Comparison of ENCODE assay signal across 18 cellular contexts in genomic region chr11:68423481-68423880, GRCh38. TPM values are rescaled to one million over a fixed set of nuclear protein-coding genes. Genes with fewer than 3 reads are reported as not detected.
DNase-seq lines count a peak whose midpoint lies in the region; ATAC-seq and TF ChIP-seq lines count a peak whose summit lies in the region.
"Had no signal": no experiment of that assay in that cellular context is flagged by ENCODE, and none has a peak within 500 bp of the region (broad histone marks: within the 10 kb centered on the region; RNA-seq: fewer than 3 reads in every experiment).

No MANE protein-coding gene starts in this region.

- no peak overlapping the region for H3K27ac Mint-ChIP-seq in natural killer cell
- H3K27ac Mint-ChIP-seq: B cell; CD4-positive, alpha-beta T cell; CD8-positive, alpha-beta T cell had no signal

- peaks cover 3% of the 10 kb centered on the region for H4K20me1 ChIP-seq in osteoblast (ENCODE audit: insufficient read depth, low read length)

- no peak overlapping the region for H3K4me3 Mint-ChIP-seq in natural killer cell
- H3K4me3 Mint-ChIP-seq: B cell; CD4-positive, alpha-beta T cell; CD8-positive, alpha-beta T cell had no signal

- TF ChIP-seq CTCF in osteoblast (IDR thresholded peaks at IDR 0.05; ENCODE audit: extremely low read depth, low read depth, low read length) = no peak
- no peak for TF ChIP-seq CTCF in natural killer cell (IDR thresholded peaks at IDR 0.05)

- no peaks in the 10 kb centered on the region for H3K9me3 ChIP-seq in osteoblast (ENCODE audit: low read depth, low read length)
- H3K9me3 ChIP-seq: Caco-2 had no signal

- H3K79me2 ChIP-seq in osteoblast (ENCODE audit: insufficient read depth, low read length) = no peaks in the 10 kb centered on the region

- H3K27me3 Mint-ChIP-seq in natural killer cell (ENCODE audit: low read depth in 2 of 2) = no peaks in the 10 kb centered on the region
- H3K27me3 Mint-ChIP-seq: B cell; CD4-positive, alpha-beta T cell had no signal

- no peak overlapping the region for H3K4me2 ChIP-seq in osteoblast (ENCODE audit: insufficient read depth, low read length)
- H3K4me2 ChIP-seq: A549; BLaER1 treated with 17β-estradiol and CSF1 and Interleukin-3, amounts not matched to agents 10 nM and 100 nM had no signal

- no peaks in the 10 kb centered on the region for H3K36me3 Mint-ChIP-seq in natural killer cell

- ATAC-seq in Right ventricle myocardium inferior = no peak
- ATAC-seq in left ventricle myocardium superior = no peak
- no peak for ATAC-seq in natural killer cell
- ATAC-seq: CD8-positive, alpha-beta T cell; GM12878 had no signal

- intact Hi-C loops in Right ventricle myocardium inferior (cut with DNase I) = no loop called here
- intact Hi-C loops in left ventricle myocardium superior (cut with micrococcal nuclease) = no loop called here
- intact Hi-C loops in natural killer cell (cut with micrococcal nuclease) = no loop called here

- no peak overlapping the region for H3K27ac ChIP-seq in osteoblast (ENCODE audit: low read depth, low read length)
- H3K27ac ChIP-seq: 22Rv1; A549; BLaER1 treated with 17β-estradiol and CSF1 and Interleukin-3, amounts not matched to agents 10 nM and 100 nM; C4-2B had no signal

- no peaks in the 10 kb centered on the region for H3K4me1 Mint-ChIP-seq in natural killer cell
- H3K4me1 Mint-ChIP-seq: B cell had no signal

- DNase-seq in Right ventricle myocardium inferior (ENCODE audit: missing footprints) = peak; percentile 65
- no peak for DNase-seq in left ventricle myocardium superior
- DNase-seq in osteoblast (ENCODE audit: insufficient read length, low spot score, missing footprints) = peak; percentile 72
- DNase-seq in GM03348 (ENCODE audit: low spot score) = no peak
- DNase-seq in natural killer cell = no peak
- DNase-seq: AML-193; Caco-2; Calu3; CD4-positive, alpha-beta T cell; CD8-positive, alpha-beta T cell; DMS79 treated with DMSO at 0.1 percent for 48 hours; GF-D8 had no signal

- no peaks in the 10 kb centered on the region for H3K27me3 ChIP-seq in osteoblast (ENCODE audit: insufficient read depth, low read length)
- H3K27me3 ChIP-seq: BLaER1 treated with 17β-estradiol and CSF1 and Interleukin-3, amounts not matched to agents 10 nM and 100 nM had no signal

- no peak overlapping the region for H3K4me3 ChIP-seq in osteoblast (ENCODE audit: insufficient read depth, low read length)
- H3K4me3 ChIP-seq: A549; BLaER1 treated with 17β-estradiol and CSF1 and Interleukin-3, amounts not matched to agents 10 nM and 100 nM; GM12878 had no signal

- H3K9me3 Mint-ChIP-seq in natural killer cell = peaks cover 0 to 1% of the 10 kb centered on the region in 2 donors
- H3K9me3 Mint-ChIP-seq: CD4-positive, alpha-beta T cell had no signal

- no peaks in the 10 kb centered on the region for H3K4me1 ChIP-seq in osteoblast (ENCODE audit: insufficient read depth, low read length)
- H3K4me1 ChIP-seq: A549, Caco-2 had no signal

- H2AFZ ChIP-seq in osteoblast (ENCODE audit: low read length) = no peak overlapping the region

- no peaks in the 10 kb centered on the region for H3K36me3 ChIP-seq in osteoblast (ENCODE audit: insufficient read depth, low read length)

RNA-seq across cellular contexts. Expression of gene PPP6R3, which starts 37.1 kb away (rescaled TPM):
- total RNA-seq in Right ventricle myocardium inferior = 83.5 TPM
- total RNA-seq in left ventricle myocardium superior = 86.7 TPM
- 131 and 151 TPM in 2 replicates for total RNA-seq in osteoblast
- 100 to 1,000 TPM; 148 to 176 (median 149) TPM for total RNA-seq in natural killer cell

Comparison
In these comparisons a context has a peak if more than half of its experiments do, and no peak if none do; other contexts are left out.
1. DNase-seq: peak in Right ventricle myocardium inferior (single experiment) and osteoblast (single experiment); none in left ventricle myocardium superior (single experiment), GM03348 (single experiment) and natural killer cell (single experiment).